In genomic region chr2:20292984-20293383, GRCh38 we compare ENCODE assay signal across 2 cellular contexts.
A peak's percentile ranks its signal among the peaks of the same experiment; 100 is the strongest.
TF ChIP-seq lines count a peak whose summit lies in the region.

No MANE protein-coding gene starts in this region.

TF ChIP-seq in IMR-90, 13 proteins besides CTCF, POLR2A, EP300 and RAD21 (continued from another document):
- TF ChIP-seq, protein P1, sequence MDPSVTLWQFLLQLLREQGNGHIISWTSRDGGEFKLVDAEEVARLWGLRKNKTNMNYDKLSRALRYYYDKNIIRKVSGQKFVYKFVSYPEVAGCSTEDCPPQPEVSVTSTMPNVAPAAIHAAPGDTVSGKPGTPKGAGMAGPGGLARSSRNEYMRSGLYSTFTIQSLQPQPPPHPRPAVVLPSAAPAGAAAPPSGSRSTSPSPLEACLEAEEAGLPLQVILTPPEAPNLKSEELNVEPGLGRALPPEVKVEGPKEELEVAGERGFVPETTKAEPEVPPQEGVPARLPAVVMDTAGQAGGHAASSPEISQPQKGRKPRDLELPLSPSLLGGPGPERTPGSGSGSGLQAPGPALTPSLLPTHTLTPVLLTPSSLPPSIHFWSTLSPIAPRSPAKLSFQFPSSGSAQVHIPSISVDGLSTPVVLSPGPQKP (IDR thresholded peaks at IDR 0.05; ENCODE audit: borderline replicate concordance, low read depth, low read length), result no peak
- TF ChIP-seq CEBPB (IDR thresholded peaks at IDR 0.05; ENCODE audit: low read depth, low read length) (peak; percentile 12; the same call in 1 of the 2 replicates), SMC3 (IDR thresholded peaks at IDR 0.05; ENCODE audit: low read depth, low read length) (no peak)

TF ChIP-seq in WTC11, 78 proteins besides CTCF, POLR2A, EP300 and RAD21 (continued from another document):
- TF ChIP-seq, protein P2, sequence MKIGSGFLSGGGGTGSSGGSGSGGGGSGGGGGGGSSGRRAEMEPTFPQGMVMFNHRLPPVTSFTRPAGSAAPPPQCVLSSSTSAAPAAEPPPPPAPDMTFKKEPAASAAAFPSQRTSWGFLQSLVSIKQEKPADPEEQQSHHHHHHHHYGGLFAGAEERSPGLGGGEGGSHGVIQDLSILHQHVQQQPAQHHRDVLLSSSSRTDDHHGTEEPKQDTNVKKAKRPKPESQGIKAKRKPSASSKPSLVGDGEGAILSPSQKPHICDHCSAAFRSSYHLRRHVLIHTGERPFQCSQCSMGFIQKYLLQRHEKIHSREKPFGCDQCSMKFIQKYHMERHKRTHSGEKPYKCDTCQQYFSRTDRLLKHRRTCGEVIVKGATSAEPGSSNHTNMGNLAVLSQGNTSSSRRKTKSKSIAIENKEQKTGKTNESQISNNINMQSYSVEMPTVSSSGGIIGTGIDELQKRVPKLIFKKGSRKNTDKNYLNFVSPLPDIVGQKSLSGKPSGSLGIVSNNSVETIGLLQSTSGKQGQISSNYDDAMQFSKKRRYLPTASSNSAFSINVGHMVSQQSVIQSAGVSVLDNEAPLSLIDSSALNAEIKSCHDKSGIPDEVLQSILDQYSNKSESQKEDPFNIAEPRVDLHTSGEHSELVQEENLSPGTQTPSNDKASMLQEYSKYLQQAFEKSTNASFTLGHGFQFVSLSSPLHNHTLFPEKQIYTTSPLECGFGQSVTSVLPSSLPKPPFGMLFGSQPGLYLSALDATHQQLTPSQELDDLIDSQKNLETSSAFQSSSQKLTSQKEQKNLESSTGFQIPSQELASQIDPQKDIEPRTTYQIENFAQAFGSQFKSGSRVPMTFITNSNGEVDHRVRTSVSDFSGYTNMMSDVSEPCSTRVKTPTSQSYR (CRISPR knock-in tag; IDR thresholded peaks at IDR 0.05), result no peak
- TF ChIP-seq MXD4 (CRISPR knock-in tag; IDR thresholded peaks at IDR 0.05; ENCODE audit: borderline replicate concordance) (no peak), AFF4 (CRISPR knock-in tag; IDR thresholded peaks at IDR 0.05; ENCODE audit: borderline replicate concordance) (no peak), EMX1 (CRISPR knock-in tag; IDR thresholded peaks at IDR 0.05) (no peak), E2F5 (CRISPR knock-in tag; IDR thresholded peaks at IDR 0.05) (no peak), ZNF263 (CRISPR knock-in tag; IDR thresholded peaks at IDR 0.05; ENCODE audit: low read depth) (no peak), TEAD4 (CRISPR knock-in tag; IDR thresholded peaks at IDR 0.05) (no peak), SMAD4 (CRISPR knock-in tag; IDR thresholded peaks at IDR 0.05) (no peak), IRF2 (CRISPR knock-in tag; IDR thresholded peaks at IDR 0.05; ENCODE audit: borderline replicate concordance, low read depth) (no peak), CREB1 (CRISPR knock-in tag; IDR thresholded peaks at IDR 0.05) (no peak), NR1H2 (CRISPR knock-in tag; IDR thresholded peaks at IDR 0.05) (no peak), ZNF671 (CRISPR knock-in tag; IDR thresholded peaks at IDR 0.05) (no peak), NR2C2 (CRISPR knock-in tag; IDR thresholded peaks at IDR 0.05) (no peak)
- TF ChIP-seq, protein P3, sequence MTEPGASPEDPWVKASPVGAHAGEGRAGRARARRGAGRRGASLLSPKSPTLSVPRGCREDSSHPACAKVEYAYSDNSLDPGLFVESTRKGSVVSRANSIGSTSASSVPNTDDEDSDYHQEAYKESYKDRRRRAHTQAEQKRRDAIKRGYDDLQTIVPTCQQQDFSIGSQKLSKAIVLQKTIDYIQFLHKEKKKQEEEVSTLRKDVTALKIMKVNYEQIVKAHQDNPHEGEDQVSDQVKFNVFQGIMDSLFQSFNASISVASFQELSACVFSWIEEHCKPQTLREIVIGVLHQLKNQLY (CRISPR knock-in tag; IDR thresholded peaks at IDR 0.05), result no peak
- TF ChIP-seq, protein P4, sequence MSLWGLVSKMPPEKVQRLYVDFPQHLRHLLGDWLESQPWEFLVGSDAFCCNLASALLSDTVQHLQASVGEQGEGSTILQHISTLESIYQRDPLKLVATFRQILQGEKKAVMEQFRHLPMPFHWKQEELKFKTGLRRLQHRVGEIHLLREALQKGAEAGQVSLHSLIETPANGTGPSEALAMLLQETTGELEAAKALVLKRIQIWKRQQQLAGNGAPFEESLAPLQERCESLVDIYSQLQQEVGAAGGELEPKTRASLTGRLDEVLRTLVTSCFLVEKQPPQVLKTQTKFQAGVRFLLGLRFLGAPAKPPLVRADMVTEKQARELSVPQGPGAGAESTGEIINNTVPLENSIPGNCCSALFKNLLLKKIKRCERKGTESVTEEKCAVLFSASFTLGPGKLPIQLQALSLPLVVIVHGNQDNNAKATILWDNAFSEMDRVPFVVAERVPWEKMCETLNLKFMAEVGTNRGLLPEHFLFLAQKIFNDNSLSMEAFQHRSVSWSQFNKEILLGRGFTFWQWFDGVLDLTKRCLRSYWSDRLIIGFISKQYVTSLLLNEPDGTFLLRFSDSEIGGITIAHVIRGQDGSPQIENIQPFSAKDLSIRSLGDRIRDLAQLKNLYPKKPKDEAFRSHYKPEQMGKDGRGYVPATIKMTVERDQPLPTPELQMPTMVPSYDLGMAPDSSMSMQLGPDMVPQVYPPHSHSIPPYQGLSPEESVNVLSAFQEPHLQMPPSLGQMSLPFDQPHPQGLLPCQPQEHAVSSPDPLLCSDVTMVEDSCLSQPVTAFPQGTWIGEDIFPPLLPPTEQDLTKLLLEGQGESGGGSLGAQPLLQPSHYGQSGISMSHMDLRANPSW (CRISPR knock-in tag; conservative IDR thresholded peaks at IDR 0.05; ENCODE audit: low read depth), result no peak
